ENCODE assay signal across 10 cellular contexts in the genomic region with DNA sequence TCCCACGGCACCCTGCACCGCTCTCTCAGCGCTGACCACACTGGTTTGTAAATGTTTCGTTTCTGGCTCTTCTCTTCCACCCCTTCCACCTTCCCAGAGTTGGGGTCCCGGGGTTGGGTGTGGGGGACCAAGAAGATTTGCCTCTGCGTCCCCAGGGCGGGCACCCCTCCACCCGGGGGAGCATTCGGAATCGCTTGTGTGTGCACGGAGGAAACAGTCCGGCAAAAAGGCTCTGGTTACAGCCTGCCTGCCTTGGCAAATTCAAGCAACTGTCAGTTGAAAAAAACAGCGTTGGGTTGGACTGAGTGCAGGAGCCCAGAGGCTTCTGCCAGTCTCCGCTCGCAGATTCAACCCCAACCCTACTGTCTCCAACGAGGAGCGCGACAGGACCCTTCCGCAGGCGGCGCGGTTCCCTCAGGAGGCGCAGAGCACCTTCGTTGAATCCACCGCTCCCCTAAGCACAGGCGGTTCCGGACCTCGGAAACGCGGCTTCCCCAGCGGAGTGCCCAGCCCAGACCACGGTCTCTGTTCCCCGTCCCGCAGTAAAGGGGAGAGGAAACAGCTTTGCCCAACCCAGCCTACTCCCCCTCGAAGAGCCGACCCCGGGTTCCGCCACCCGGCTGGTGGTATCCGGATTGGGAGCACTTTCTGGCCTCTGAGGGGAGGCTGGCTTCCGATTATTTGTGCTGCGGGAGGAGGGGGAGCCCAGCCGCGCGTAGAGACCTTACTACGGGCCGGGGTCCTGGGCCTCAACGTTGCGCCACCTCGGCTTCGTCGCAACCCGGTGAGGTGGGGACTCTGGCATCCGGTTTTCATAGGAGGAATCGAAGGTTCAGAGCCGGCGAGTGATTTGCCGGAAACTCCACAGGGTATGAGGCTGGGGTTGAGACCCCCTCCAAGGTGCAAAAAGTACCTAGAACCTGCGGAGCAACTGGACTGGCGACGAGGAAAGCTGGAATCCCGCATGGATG. TPM values are rescaled to one million over a fixed set of nuclear protein-coding genes. Genes with fewer than 3 reads are reported as not detected.
A peak's percentile ranks its signal among the peaks of the same experiment; 100 is the strongest.
DNase-seq lines count a peak whose midpoint lies in the region; ATAC-seq and TF ChIP-seq lines count a peak whose summit lies in the region.
"Had no signal": no experiment of that assay in that cellular context is flagged by ENCODE, and none has a peak within 500 bp of the region (broad histone marks: within the 10 kb centered on the region; RNA-seq: fewer than 3 reads in every experiment).

No MANE protein-coding gene starts in this region.

- H3K9me3 Mint-ChIP-seq in activated CD4-positive, alpha-beta T cell treated with anti-CD3 and anti-CD28 coated beads, Interleukin-2, amount 10 ng/mL, durations not matched to agents 24 days and 14 days, result no peaks in the 10 kb centered on the region
- no peaks in the 10 kb centered on the region for H3K9me3 Mint-ChIP-seq in activated naive CD8-positive, alpha-beta T cell treated with anti-CD3 and anti-CD28 coated beads, Interleukin-2, amount 50 U/mL, for 24 hours

- 11 to 16% (median 12%) methylated on average over 40 to 62 of the region's 62 CpGs for WGBS in adrenal gland, 4 donors

- peaks cover 28% of the 10 kb centered on the region for H3K4me1 ChIP-seq in iPS-18a (ENCODE audit: control insufficient read depth, low read depth, low read length)
- H3K4me1 ChIP-seq in skeletal muscle tissue (ENCODE audit: control insufficient read depth in 3 of 3, insufficient read depth in 3 of 3, low read length in 3 of 3), result peaks cover 27 to 41% (median 28%) of the 10 kb centered on the region in 3 donors
- H3K4me1 ChIP-seq in adrenal gland (replicated peaks in 1 of 2), result peaks cover 9 to 20% of the 10 kb centered on the region in 2 donors

- peak; percentile 70 for DNase-seq in activated CD4-positive, alpha-beta T cell treated with anti-CD3 and anti-CD28 coated beads, Interleukin-2, amount 10 ng/mL, durations not matched to agents 24 days and 14 days
- no peak for DNase-seq in activated CD4-positive, alpha-beta T cell treated with anti-CD3 and anti-CD28 coated beads, Interleukin-2, amount 50 U/mL, for 1 hour
- peak; percentile 10 for DNase-seq in activated naive CD8-positive, alpha-beta T cell treated with anti-CD3 and anti-CD28 coated beads, Interleukin-2, amount 50 U/mL, for 24 hours
- no peak for DNase-seq in activated CD4-positive, CD25-positive, alpha-beta regulatory T cell treated with anti-CD3 and anti-CD28 coated beads, Interleukin-2, amount 50 U/mL, for 72 hours
- no peak for DNase-seq in adrenal gland
- DNase-seq: stimulated activated CD4-positive, alpha-beta T cell treated with anti-CD3 and anti-CD28 coated beads, Interleukin-12 subunit alpha, Interleukin-12 subunit beta, amount 100 ng/mL, for 4 hours had no signal

- H3K27me3 ChIP-seq in iPS-18a (ENCODE audit: control insufficient read depth, insufficient read depth, low read length) (peaks cover 100% of the 10 kb centered on the region), skeletal muscle tissue (ENCODE audit: control insufficient read depth in 3 of 3, insufficient read depth in 3 of 3, low read length in 3 of 3) (peaks cover 81 to 93% (median 81%) of the 10 kb centered on the region in 3 donors), adrenal gland (peaks cover 78% of the 10 kb centered on the region)

- H3K4me1 Mint-ChIP-seq in activated CD4-positive, alpha-beta T cell treated with anti-CD3 and anti-CD28 coated beads, Interleukin-2, amount 10 ng/mL, durations not matched to agents 24 days and 14 days, result peaks cover 25% of the 10 kb centered on the region
- H3K4me1 Mint-ChIP-seq in activated naive CD8-positive, alpha-beta T cell treated with anti-CD3 and anti-CD28 coated beads, Interleukin-2, amount 50 U/mL, for 24 hours, result peaks cover 22% of the 10 kb centered on the region

- no peak overlapping the region for H3K27ac Mint-ChIP-seq in activated CD4-positive, alpha-beta T cell treated with anti-CD3 and anti-CD28 coated beads, Interleukin-2, amount 10 ng/mL, durations not matched to agents 24 days and 14 days
- H3K27ac Mint-ChIP-seq in activated naive CD8-positive, alpha-beta T cell treated with anti-CD3 and anti-CD28 coated beads, Interleukin-2, amount 50 U/mL, for 24 hours, result no peak overlapping the region

- TF ChIP-seq CTCF in adrenal gland (IDR thresholded peaks at IDR 0.05), result no peak

- no peaks in the 10 kb centered on the region for H3K36me3 ChIP-seq in iPS-18a (ENCODE audit: control insufficient read depth, low read depth, low read length)
- H3K36me3 ChIP-seq in skeletal muscle tissue (ENCODE audit: control insufficient read depth in 3 of 3, insufficient read depth in 3 of 3, low read length in 3 of 3), result peaks cover 0 to 2% (median 0%) of the 10 kb centered on the region in 3 donors
- no peaks in the 10 kb centered on the region for H3K36me3 ChIP-seq in adrenal gland (replicated peaks in 1 of 2)

- H3K27me3 Mint-ChIP-seq in activated CD4-positive, alpha-beta T cell treated with anti-CD3 and anti-CD28 coated beads, Interleukin-2, amount 10 ng/mL, durations not matched to agents 24 days and 14 days, result peaks cover 89% of the 10 kb centered on the region
- H3K27me3 Mint-ChIP-seq in activated naive CD8-positive, alpha-beta T cell treated with anti-CD3 and anti-CD28 coated beads, Interleukin-2, amount 50 U/mL, for 24 hours, result peaks cover 89% of the 10 kb centered on the region

- H3K9ac ChIP-seq in iPS-18a (ENCODE audit: low read length), result no peak overlapping the region
- peak overlapping the region; percentile 43 to 66 (median 53) for H3K9ac ChIP-seq in skeletal muscle tissue (ENCODE audit: low read depth in 1 of 3, low read length in 3 of 3)

- H3K4me3 Mint-ChIP-seq in activated CD4-positive, alpha-beta T cell treated with anti-CD3 and anti-CD28 coated beads, Interleukin-2, amount 10 ng/mL, durations not matched to agents 24 days and 14 days, result peak overlapping the region; percentile 77
- H3K4me3 Mint-ChIP-seq in activated naive CD8-positive, alpha-beta T cell treated with anti-CD3 and anti-CD28 coated beads, Interleukin-2, amount 50 U/mL, for 24 hours, result peak overlapping the region; percentile 54

- H3K4me3 ChIP-seq in iPS-18a (ENCODE audit: low read length), result peak overlapping the region; percentile 31
- peak overlapping the region; percentile 57 to 63 (median 60) for H3K4me3 ChIP-seq in skeletal muscle tissue (ENCODE audit: low read length in 3 of 3)
- H3K4me3 ChIP-seq in adrenal gland, result peak overlapping the region in 1 of 4 donors; percentile 20
- H3K4me3 ChIP-seq: SK-N-MC had no signal

- H3K9me3 ChIP-seq in iPS-18a (ENCODE audit: control insufficient read depth, low read depth, low read length) (no peaks in the 10 kb centered on the region), skeletal muscle tissue (ENCODE audit: control insufficient read depth in 3 of 3, low read length in 3 of 3) (no peaks in the 10 kb centered on the region), adrenal gland (replicated peaks in 1 of 3) (no peaks in the 10 kb centered on the region)

- ATAC-seq in activated naive CD8-positive, alpha-beta T cell treated with anti-CD3 and anti-CD28 coated beads, Interleukin-2, amount 50 U/mL, for 24 hours, result no peak
- ATAC-seq in GM18511 (IDR thresholded peaks at IDR 0.05; ENCODE audit: unreplicated experiment), result no peak

- H3K27ac ChIP-seq in iPS-18a (ENCODE audit: low read length), result no peak overlapping the region
- no peak overlapping the region for H3K27ac ChIP-seq in skeletal muscle tissue (ENCODE audit: low read depth, low read length)
- no peak overlapping the region for H3K27ac ChIP-seq in adrenal gland
- H3K27ac ChIP-seq: SK-N-MC had no signal

- no peaks in the 10 kb centered on the region for H3K36me3 Mint-ChIP-seq in activated CD4-positive, alpha-beta T cell treated with anti-CD3 and anti-CD28 coated beads, Interleukin-2, amount 10 ng/mL, durations not matched to agents 24 days and 14 days (ENCODE audit: low read depth)
- no peaks in the 10 kb centered on the region for H3K36me3 Mint-ChIP-seq in activated naive CD8-positive, alpha-beta T cell treated with anti-CD3 and anti-CD28 coated beads, Interleukin-2, amount 50 U/mL, for 24 hours (ENCODE audit: low read depth)

- no peak for TF ChIP-seq POLR2A in adrenal gland (IDR thresholded peaks at IDR 0.05)

- intact Hi-C loops in activated CD4-positive, alpha-beta T cell treated with anti-CD3 and anti-CD28 coated beads, Interleukin-2, amount 10 ng/mL, durations not matched to agents 24 days and 14 days (cut with micrococcal nuclease), result loop anchor here (2.0 to 10.0 kb wide), 2 partner anchors 46 to 126 kb away; partner anchors contain the start of genes MRRF and RBM18
- intact Hi-C loops in adrenal gland (cut with DNase I), result no loop called here

RNA-seq across cellular contexts. Expression of gene LHX6, which starts 9.6 kb away (rescaled TPM):
- total RNA-seq in activated CD4-positive, alpha-beta T cell treated with anti-CD3 and anti-CD28 coated beads, Interleukin-2, amount 10 ng/mL, durations not matched to agents 24 days and 14 days, result not detected in 2 replicates
- total RNA-seq in skeletal muscle tissue (2.1 TPM), adrenal gland (1 to 10 TPM in 7 of 8 donors, under 1 TPM in 1; 0.48 to 3.6 (median 1.7) TPM)
- 1 to 10 TPM in 2 of 3 donors, under 1 TPM in 1; 0.46 to 1.7 (median 1.0) TPM for polyA plus RNA-seq in adrenal gland

RNA-seq across cellular contexts. Expression of gene RBM18, which starts 45.5 kb away (rescaled TPM):
- total RNA-seq in activated CD4-positive, alpha-beta T cell treated with anti-CD3 and anti-CD28 coated beads, Interleukin-2, amount 10 ng/mL, durations not matched to agents 24 days and 14 days, result 24.9 and 25.7 TPM in 2 replicates
- 7.3 TPM for total RNA-seq in skeletal muscle tissue
- 10 to 100 TPM in 6 of 8 donors, 1 to 10 TPM in 2; 7.5 to 31.5 (median 16.7) TPM for total RNA-seq in adrenal gland
- 10 to 100 TPM in 1 of 3 donors, 1 to 10 TPM in 2; 3.4 to 39.1 (median 5.5) TPM for polyA plus RNA-seq in adrenal gland

RNA-seq across cellular contexts. Expression of gene MRRF, which starts 45.5 kb away (rescaled TPM):
- 68.8 and 73.1 TPM in 2 replicates for total RNA-seq in activated CD4-positive, alpha-beta T cell treated with anti-CD3 and anti-CD28 coated beads, Interleukin-2, amount 10 ng/mL, durations not matched to agents 24 days and 14 days
- 29.2 TPM for total RNA-seq in skeletal muscle tissue
- 10 to 100 TPM; 24.9 to 54.7 (median 34.0) TPM for total RNA-seq in adrenal gland
- polyA plus RNA-seq in adrenal gland, result 10 to 100 TPM; 34.5 to 66.3 (median 49.3) TPM

RNA-seq across cellular contexts. Expression of gene MORN5, which starts 59.5 kb away (rescaled TPM):
- not detected in 2 replicates for total RNA-seq in activated CD4-positive, alpha-beta T cell treated with anti-CD3 and anti-CD28 coated beads, Interleukin-2, amount 10 ng/mL, durations not matched to agents 24 days and 14 days
- total RNA-seq in skeletal muscle tissue (not detected), adrenal gland (1 to 10 TPM in 1 of 8 donors, under 1 TPM in 1, not detected in 6; 0.80 to 1.7 TPM)
- polyA plus RNA-seq in adrenal gland, result under 1 TPM in 1 of 3 donors, not detected in 2; 0.81 TPM

RNA-seq across cellular contexts. Expression of gene NDUFA8, which starts 59.6 kb away (rescaled TPM):
- 50.4 and 51.9 TPM in 2 replicates for total RNA-seq in activated CD4-positive, alpha-beta T cell treated with anti-CD3 and anti-CD28 coated beads, Interleukin-2, amount 10 ng/mL, durations not matched to agents 24 days and 14 days
- total RNA-seq in skeletal muscle tissue, result 40.2 TPM
- total RNA-seq in adrenal gland, result 10 to 100 TPM; 34.5 to 73.1 (median 69.4) TPM
- polyA plus RNA-seq in adrenal gland, result 100 to 1,000 TPM in 1 of 3 donors, 10 to 100 TPM in 2; 96.0 to 182 (median 99.1) TPM

Comparison
In these comparisons a context has a peak if more than half of its experiments do, and no peak if none do; other contexts are left out.
1. DNase-seq: peak in activated CD4-positive, alpha-beta T cell treated with anti-CD3 and anti-CD28 coated beads, Interleukin-2, amount 10 ng/mL, durations not matched to agents 24 days and 14 days (single experiment) and activated naive CD8-positive, alpha-beta T cell treated with anti-CD3 and anti-CD28 coated beads, Interleukin-2, amount 50 U/mL, for 24 hours (single experiment); none in activated CD4-positive, alpha-beta T cell treated with anti-CD3 and anti-CD28 coated beads, Interleukin-2, amount 50 U/mL, for 1 hour (single experiment), activated CD4-positive, CD25-positive, alpha-beta regulatory T cell treated with anti-CD3 and anti-CD28 coated beads, Interleukin-2, amount 50 U/mL, for 72 hours (single experiment) and adrenal gland (0 of 7).